In the genomic region with DNA sequence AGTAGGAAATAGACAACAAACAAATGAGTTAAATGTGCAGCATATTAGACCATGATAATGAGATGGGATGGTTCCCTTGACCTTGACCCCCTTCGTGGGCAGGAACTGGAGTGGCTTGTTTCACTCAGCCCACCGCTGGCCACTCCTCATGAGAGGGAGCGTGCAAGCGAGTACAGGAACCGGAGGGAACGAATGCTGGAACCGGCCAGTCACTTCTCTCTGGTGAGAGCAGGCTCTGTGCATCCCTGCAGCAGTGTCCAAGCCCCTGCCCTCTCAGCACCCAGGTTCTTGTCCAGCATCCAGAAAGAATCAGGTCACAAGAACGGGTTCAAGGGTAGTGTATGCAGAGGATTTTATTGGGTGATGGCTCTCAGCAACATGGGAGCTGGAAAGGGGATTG, we compare ENCODE assay signal across 33 cellular contexts.
"Had no signal": no experiment of that assay in that cellular context is flagged by ENCODE, and none has a peak within 500 bp of the region (broad histone marks: within the 10 kb centered on the region; RNA-seq: fewer than 3 reads in every experiment).

No MANE protein-coding gene starts in this region.

- H3K27ac ChIP-seq: dorsolateral prefrontal cortex, epithelial cell of prostate, foreskin keratinocyte, gastroesophageal sphincter, heart left ventricle, lower lobe of right lung, ovary, psoas muscle, suprapubic skin, transverse colon, upper lobe of right lung, uterus had no signal

- H3K4me3 Mint-ChIP-seq: endodermal cell; mesothelial cell of epicardium; natural killer cell treated with Interleukin-12 subunit alpha and Interleukin-12 subunit beta and Interleukin-15 and Interleukin-18, amount 100 ng/mL, for 72 hours; stimulated activated naive B cell treated with anti-CD40 and anti-IgM and Interleukin-4, amounts not matched to agents 10 μg/mL and 1 μg/mL and 100 μg/mL, for 72 hours; stimulated activated naive CD8-positive, alpha-beta T cell treated with anti-CD3 and anti-CD28 coated beads, Interleukin-15, amount 100 ng/mL, for 72 hours had no signal

- FAIRE-seq: islet of Langerhans, small intestine had no signal

- H3K4me1 ChIP-seq: foreskin keratinocyte, gastroesophageal sphincter, lower lobe of right lung, psoas muscle, upper lobe of right lung, uterus had no signal

- H3K36me3 ChIP-seq: gastroesophageal sphincter, heart left ventricle, lower lobe of right lung, ovary, suprapubic skin, transverse colon, upper lobe of right lung, uterus had no signal

- H3K36me3 Mint-ChIP-seq: mesothelial cell of epicardium; naive B cell; natural killer cell treated with Interleukin-12 subunit alpha and Interleukin-12 subunit beta and Interleukin-15 and Interleukin-18, amount 100 ng/mL, for 72 hours had no signal

- DNase-seq: cerebellar nuclear complex; dorsolateral prefrontal cortex; effector CD8-positive, alpha-beta T cell; endodermal cell; foreskin keratinocyte; heart left ventricle; hippocampal formation; kidney glomerular epithelial cell; left colon; left ventricle myocardium superior; lower lobe of right lung; mucosa of descending colon; naive B cell; occipital lobe; ovary; posterior cingulate gyrus; psoas muscle; right cardiac atrium; small intestine; stimulated activated CD4-positive, alpha-beta T cell treated with anti-CD3 and anti-CD28 coated beads, Interleukin-15, amount 100 ng/mL, for 24 hours; stimulated activated CD4-positive, alpha-beta T cell treated with anti-CD3 and anti-CD28 coated beads, Interleukin-2, amount 100 ng/mL, for 48 hours; stimulated activated naive B cell treated with anti-CD40 and anti-IgM and Interleukin-4, amounts not matched to agents 10 μg/mL and 1 μg/mL and 100 μg/mL, for 72 hours; stimulated activated naive CD8-positive, alpha-beta T cell treated with anti-CD3 and anti-CD28 coated beads, Interleukin-15, amount 100 ng/mL, for 72 hours; transverse colon; upper lobe of right lung; uterus had no signal

- H3K9me3 Mint-ChIP-seq: natural killer cell treated with Interleukin-12 subunit alpha and Interleukin-12 subunit beta and Interleukin-15 and Interleukin-18, amount 100 ng/mL, for 72 hours; stimulated activated naive CD8-positive, alpha-beta T cell treated with anti-CD3 and anti-CD28 coated beads, Interleukin-15, amount 100 ng/mL, for 72 hours had no signal

- H3K9me3 ChIP-seq: gastroesophageal sphincter, heart left ventricle, lower lobe of right lung, mucosa of descending colon, ovary, psoas muscle, suprapubic skin, transverse colon, upper lobe of right lung, uterus had no signal

- H3K27me3 ChIP-seq: heart left ventricle, ovary, suprapubic skin, transverse colon, upper lobe of right lung, uterus had no signal

- H3K4me3 ChIP-seq: dorsolateral prefrontal cortex, gastroesophageal sphincter, heart left ventricle, lower lobe of right lung, mucosa of descending colon, ovary, psoas muscle, suprapubic skin, transverse colon, upper lobe of right lung, uterus had no signal

- ATAC-seq: esophagus mucosa; foreskin keratinocyte; gastroesophageal sphincter; heart left ventricle; left colon; left ventricle myocardium superior; lower lobe of right lung; mucosa of descending colon; natural killer cell treated with Interleukin-12 subunit alpha and Interleukin-12 subunit beta and Interleukin-15 and Interleukin-18, amount 100 ng/mL, for 72 hours; psoas muscle; right cardiac atrium; stimulated activated naive B cell treated with anti-CD40 and anti-IgM and Interleukin-4, amounts not matched to agents 10 μg/mL and 1 μg/mL and 100 μg/mL, for 72 hours; stimulated activated naive CD8-positive, alpha-beta T cell treated with anti-CD3 and anti-CD28 coated beads, Interleukin-15, amount 100 ng/mL, for 72 hours; upper lobe of right lung had no signal

- H3K27ac Mint-ChIP-seq: endodermal cell; mesothelial cell of epicardium; natural killer cell treated with Interleukin-12 subunit alpha and Interleukin-12 subunit beta and Interleukin-15 and Interleukin-18, amount 100 ng/mL, for 72 hours; stimulated activated naive B cell treated with anti-CD40 and anti-IgM and Interleukin-4, amounts not matched to agents 10 μg/mL and 1 μg/mL and 100 μg/mL, for 72 hours; stimulated activated naive CD8-positive, alpha-beta T cell treated with anti-CD3 and anti-CD28 coated beads, Interleukin-15, amount 100 ng/mL, for 72 hours had no signal
